Comparison of ENCODE assay signal across 12 cellular contexts in genomic region chr6:112298816-112299281, GRCh38. TPM values are rescaled to one million over a fixed set of nuclear protein-coding genes. Genes with fewer than 3 reads are reported as not detected.
A peak's percentile ranks its signal among the peaks of the same experiment; 100 is the strongest.
DNase-seq lines count a peak whose midpoint lies in the region; ATAC-seq and TF ChIP-seq lines count a peak whose summit lies in the region.
"Had no signal": no experiment of that assay in that cellular context is flagged by ENCODE, and none has a peak within 500 bp of the region (broad histone marks: within the 10 kb centered on the region; RNA-seq: fewer than 3 reads in every experiment).

No MANE protein-coding gene starts in this region.

- H3K9me3 ChIP-seq in SK-N-SH = no peaks in the 10 kb centered on the region
- H3K9me3 ChIP-seq in CD8-positive, alpha-beta T cell (ENCODE audit: low read length) = no peaks in the 10 kb centered on the region
- H3K9me3 ChIP-seq: testis had no signal

- H3K4me3 ChIP-seq in SK-N-SH (ENCODE audit: low read depth in 2 of 2, low read length in 1 of 2) (peak overlapping the region in 1 of 2 experiments; percentile 34; a peak in 1 of 4 replicates), foreskin fibroblast (ENCODE audit: low read depth in 1 of 2, low read length in 2 of 2) (no peak overlapping the region), retinal pigment epithelial cell (ENCODE audit: low read length) (peak overlapping the region; percentile 7)
- H3K4me3 ChIP-seq in CD8-positive, alpha-beta T cell (ENCODE audit: low read depth, low read length) = no peak overlapping the region
- H3K4me3 ChIP-seq: testis had no signal

- TF ChIP-seq CTCF in SK-N-SH (IDR thresholded peaks at IDR 0.05) (no peak), foreskin fibroblast (IDR thresholded peaks at IDR 0.05; ENCODE audit: low read depth, low read length) (no peak), retinal pigment epithelial cell (conservative IDR thresholded peaks at IDR 0.05; ENCODE audit: low read depth, low read length) (no peak)
- no peak for TF ChIP-seq CTCF in CD8-positive, alpha-beta T cell (IDR thresholded peaks at IDR 0.05)

- POLR2A ChIA-PET in SK-N-SH (lab: Yijun Ruan, JAX) = no interaction called here
- POLR2A ChIA-PET in CD8-positive, alpha-beta T cell (lab: Charles Lee) = no interaction called here

- H3K36me3 Mint-ChIP-seq in CD8-positive, alpha-beta T cell = no peaks in the 10 kb centered on the region

- H3K9ac ChIP-seq in SK-N-SH = peak overlapping the region; percentile 73

- H3K4me1 ChIP-seq in SK-N-SH (ENCODE audit: control insufficient read depth in 1 of 2, insufficient read depth in 2 of 2, low read depth in 1 of 2, low read length in 1 of 2) = peaks cover 0 to 40% of the 10 kb centered on the region in 2 experiments; a peak in 3 of 4 replicates
- H3K4me1 ChIP-seq in CD8-positive, alpha-beta T cell (ENCODE audit: insufficient read depth, low read length) = no peaks in the 10 kb centered on the region
- H3K4me1 ChIP-seq: testis had no signal

- H3K36me3 ChIP-seq in SK-N-SH (replicated peaks in 1 of 2; ENCODE audit: control insufficient read depth in 1 of 2, insufficient read depth in 2 of 2, low read length in 1 of 2) = no peaks in the 10 kb centered on the region
- no peaks in the 10 kb centered on the region for H3K36me3 ChIP-seq in CD8-positive, alpha-beta T cell (ENCODE audit: insufficient read depth, low read length)

- no peaks in the 10 kb centered on the region for H3K4me1 Mint-ChIP-seq in CD8-positive, alpha-beta T cell (ENCODE audit: low read depth)

- H3K4me3 Mint-ChIP-seq in CD8-positive, alpha-beta T cell = no peak overlapping the region

- H3K27ac Mint-ChIP-seq in CD8-positive, alpha-beta T cell = no peak overlapping the region

- no peaks in the 10 kb centered on the region for H4K20me1 ChIP-seq in SK-N-SH (ENCODE audit: insufficient read depth)

- H2AFZ ChIP-seq in SK-N-SH (ENCODE audit: low read depth) = peak overlapping the region; percentile 37; the same call in 1 of the 2 replicates

- peak overlapping the region in 1 of 2 experiments; percentile 99; a peak in 2 of 4 replicates for H3K27ac ChIP-seq in SK-N-SH (ENCODE audit: low read depth in 2 of 2, low read length in 1 of 2)
- H3K27ac ChIP-seq in CD8-positive, alpha-beta T cell (ENCODE audit: low read depth, low read length) = no peak overlapping the region

- H3K9me3 Mint-ChIP-seq in CD8-positive, alpha-beta T cell = no peaks in the 10 kb centered on the region

- H3F3A ChIP-seq in SK-N-SH (replicated peaks; ENCODE audit: insufficient read depth) = peaks cover 33% of the 10 kb centered on the region

- no peak for ATAC-seq in GM18505 (IDR thresholded peaks at IDR 0.05; ENCODE audit: unreplicated experiment)
- no peak for ATAC-seq in CD8-positive, alpha-beta T cell

- TF ChIP-seq POLR2A in GM18505 (IDR thresholded peaks at IDR 0.05; ENCODE audit: borderline replicate concordance, extremely low read depth, insufficient read depth, insufficient read length) = no peak

- TF ChIP-seq EP300 in SK-N-SH (IDR thresholded peaks at IDR 0.05; ENCODE audit: borderline replicate concordance in 1 of 2, low read depth in 1 of 2, low read length in 1 of 2) = no peak

- WGBS in SK-N-SH (ENCODE audit: low lambda C conversion rate) = 75% methylated on average over 1 of the region's 1 CpG

- no peaks in the 10 kb centered on the region for H3K27me3 ChIP-seq in SK-N-SH (ENCODE audit: insufficient read depth)
- H3K27me3 ChIP-seq in CD8-positive, alpha-beta T cell (ENCODE audit: insufficient read depth, low read length) = no peaks in the 10 kb centered on the region
- H3K27me3 ChIP-seq: testis had no signal

- peak overlapping the region; percentile 74 for H3K4me2 ChIP-seq in SK-N-SH

- intact Hi-C loops in CD8-positive, alpha-beta T cell (cut with DNase I, micrococcal nuclease) = no loop called here

- H3K9me2 ChIP-seq in SK-N-SH = no peaks in the 10 kb centered on the region

- H3K79me2 ChIP-seq in SK-N-SH (ENCODE audit: insufficient read depth) = no peaks in the 10 kb centered on the region

- TF ChIP-seq RAD21 in SK-N-SH (IDR thresholded peaks at IDR 0.05; ENCODE audit: low read length) = no peak

- peaks cover 14% of the 10 kb centered on the region for H3K27me3 Mint-ChIP-seq in CD8-positive, alpha-beta T cell (ENCODE audit: low read depth)

- CTCF ChIA-PET in SK-N-SH (lab: Yijun Ruan, JAX) = interaction anchor here (0.7 to 6.4 kb wide), 5 partner anchors 12 to 990 kb away, joined by 3 to 28 read pairs (median 5); no protein-coding TSS in a partner anchor
- CTCF ChIA-PET in CD8-positive, alpha-beta T cell (lab: Charles Lee) = interaction anchor here (1.0 kb wide), 1 partner anchor 10 kb away, joined by 3 read pairs; no protein-coding TSS in a partner anchor

- DNase-seq in Daoy (ENCODE audit: low read depth) (peak; percentile 89), SK-N-SH (no peak), foreskin fibroblast (peak; percentile 76 to 85), retinal pigment epithelial cell (ENCODE audit: low read depth) (peak; percentile 93), SKM-1 (lab: John Stamatoyannopoulos, UW; ENCODE audit: unreplicated experiment) (no peak)
- no peak for DNase-seq in activated CD4-positive, alpha-beta T cell treated with anti-CD3 and anti-CD28 coated beads for 4 hours
- no peak for DNase-seq in CD8-positive, alpha-beta T cell
- DNase-seq: DMS79, NCI-H2029 treated with DMSO at 0.1 percent for 48 hours, testis had no signal

TF ChIP-seq in SK-N-SH, 30 proteins besides CTCF, POLR2A, EP300 and RAD21 (continues in another document):
- TF ChIP-seq POLR2AphosphoS5 (IDR thresholded peaks at IDR 0.05; ENCODE audit: low read depth, low read length) (no peak), FOSL2 (IDR thresholded peaks at IDR 0.05; ENCODE audit: borderline replicate concordance, low read depth) (peak; percentile 13; the same call in 1 of the 2 replicates), PBX3 (IDR thresholded peaks at IDR 0.05) (no peak), TCF12 (IDR thresholded peaks at IDR 0.05) (no peak), IRF3 (IDR thresholded peaks at IDR 0.05; ENCODE audit: low read depth, low read length) (no peak), ZBTB33 (IDR thresholded peaks at IDR 0.05; ENCODE audit: borderline replicate concordance, low read depth) (no peak)

RNA-seq across cellular contexts. Expression of gene LAMA4, which starts 44.5 kb away (rescaled TPM):
- total RNA-seq in Daoy (2014; rRNA removed; shearing (Covaris generic)) = 66.6 and 76.5 TPM in 2 replicates
- 9.4 and 10.5 TPM in 2 replicates for polyA plus RNA-seq in SK-N-SH (2012; rRNA removed)
- 6.9 and 7.5 TPM in 2 replicates for polyA plus RNA-seq in SK-N-SH (2012; cell fraction: cytosol; rRNA removed)
- 14.6 and 14.9 TPM in 2 replicates for polyA plus RNA-seq in SK-N-SH (2012; cell fraction: nucleus; rRNA removed)
- total RNA-seq in CD8-positive, alpha-beta T cell = not detected
- total RNA-seq: T-helper 2 cell treated with Interferon-gamma antibody and Interleukin-4, amounts not matched to agents 100 ng/mL and 5 ng/mL, for 36 hours had no signal

RNA-seq across cellular contexts. Expression of gene RFPL4B, which starts 48.3 kb away (rescaled TPM):
- not detected in 2 replicates for total RNA-seq in Daoy (2014; rRNA removed; shearing (Covaris generic))
- 0.05 TPM in 1 of 2 replicates, not detected in the other for polyA plus RNA-seq in SK-N-SH (2012; rRNA removed)
- 0.01 and 0.03 TPM in 2 replicates for polyA plus RNA-seq in SK-N-SH (2012; cell fraction: cytosol; rRNA removed)
- 0.02 TPM in 1 of 2 replicates, not detected in the other for polyA plus RNA-seq in SK-N-SH (2012; cell fraction: nucleus; rRNA removed)
- total RNA-seq in CD8-positive, alpha-beta T cell = not detected
- total RNA-seq: T-helper 2 cell treated with Interferon-gamma antibody and Interleukin-4, amounts not matched to agents 100 ng/mL and 5 ng/mL, for 36 hours had no signal

Comparison
In these comparisons a context has a peak if more than half of its experiments do, and no peak if none do; other contexts are left out.
1. DNase-seq: peak in Daoy (single experiment), foreskin fibroblast (2 of 2) and retinal pigment epithelial cell (single experiment); none in SK-N-SH (single experiment), activated CD4-positive, alpha-beta T cell treated with anti-CD3 and anti-CD28 coated beads for 4 hours (0 of 2), SKM-1 (single experiment) and CD8-positive, alpha-beta T cell (0 of 7).
2. RNA of gene LAMA4, which starts 44.5 kb away (total RNA-seq): 66.6 to 76.5 TPM in Daoy; not detected in CD8-positive, alpha-beta T cell; every median in the first group is over 10 times any median in the second.